In the genomic region with DNA sequence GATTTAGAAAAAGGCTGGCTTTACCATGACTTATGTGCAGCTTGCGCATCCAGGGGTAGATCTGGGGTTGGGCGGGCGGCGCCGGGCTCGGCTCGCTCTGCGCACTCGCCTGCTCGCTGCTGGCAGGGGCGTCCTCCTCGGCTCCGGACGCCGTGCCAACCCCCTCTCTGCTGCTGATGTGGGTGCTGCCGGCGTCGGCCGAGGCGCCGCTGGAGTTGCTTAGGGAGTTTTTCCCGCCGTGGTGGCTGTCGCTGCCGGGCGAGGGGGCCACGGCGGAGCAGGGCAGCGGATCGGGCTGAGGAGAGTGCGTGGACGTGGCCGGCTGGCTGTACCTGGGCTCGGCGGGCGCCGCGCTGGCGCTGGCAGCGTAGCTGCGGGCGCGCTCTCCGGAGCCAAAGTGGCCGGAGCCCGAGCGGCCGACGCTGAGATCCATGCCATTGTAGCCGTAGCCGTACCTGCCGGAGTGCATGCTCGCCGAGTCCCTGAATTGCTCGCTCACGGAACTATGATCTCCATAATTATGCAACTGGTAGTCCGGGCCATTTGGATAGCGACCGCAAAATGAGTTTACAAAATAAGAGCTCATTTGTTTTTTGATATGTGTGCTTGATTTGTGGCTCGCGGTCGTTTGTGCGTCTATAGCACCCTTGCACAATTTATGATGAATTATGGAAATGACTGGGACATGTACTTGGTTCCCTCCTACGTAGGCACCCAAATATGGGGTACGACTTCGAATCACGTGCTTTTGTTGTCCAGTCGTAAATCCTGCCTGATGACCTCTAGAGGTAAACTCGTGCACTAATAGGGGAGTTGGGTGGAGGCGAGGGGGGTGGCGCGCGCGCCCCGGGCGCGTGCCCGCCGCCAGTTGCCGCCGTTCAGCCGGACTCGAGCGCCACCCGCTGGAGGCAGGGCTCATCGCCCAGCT, we compare ENCODE assay signal across 8 cellular contexts. TPM values are rescaled to one million over a fixed set of nuclear protein-coding genes. Genes with fewer than 3 reads are reported as not detected.
DNase-seq lines count a peak whose midpoint lies in the region; ATAC-seq and FAIRE-seq lines count a peak whose summit lies in the region.

A gene (minus strand): TSS at position 660 of the 928 bp plus-strand sequence. CDS start 74 bp downstream, at position 586.

- no peak for ATAC-seq in GM19328 (IDR thresholded peaks at IDR 0.05; ENCODE audit: unreplicated experiment)

- H2AK5ac ChIP-seq in mesendoderm (ENCODE audit: low read length) = no peak within 1 kb of the TSS

- no peak within 1 kb of the TSS for H3K18ac ChIP-seq in mesendoderm (ENCODE audit: low read length)

- peak; percentile 96 for DNase-seq in ELR (ENCODE audit: low read depth)
- peak; percentile 85 for DNase-seq in NCI-H2196 treated with DMSO at 0.1 percent for 48 hours (lab: John Stamatoyannopoulos, UW; ENCODE audit: unreplicated experiment)
- DNase-seq in dermis microvascular lymphatic vessel endothelial cell (ENCODE audit: low read depth in 2 of 2) = peak; percentile 80 to 87
- DNase-seq in mesendoderm = peak; percentile 92
- DNase-seq in urothelium cell line (ENCODE audit: low spot score) = peak; percentile 94
- DNase-seq in hippocampal formation (lab: John Stamatoyannopoulos, UW) = no peak
- no peak for DNase-seq in SKM-1 (lab: John Stamatoyannopoulos, UW; ENCODE audit: unreplicated experiment)

- no peak within 1 kb of the TSS for H2BK15ac ChIP-seq in mesendoderm (replicated peaks; ENCODE audit: low read depth)

- no peaks in the 10 kb centered on the region for H3K79me1 ChIP-seq in mesendoderm (ENCODE audit: low read length)

- H3K27me3 ChIP-seq in mesendoderm (ENCODE audit: insufficient read depth, low read length, poor library complexity) = peaks cover 89% of the 10 kb centered on the region

- no peak within 1 kb of the TSS for H3K4ac ChIP-seq in mesendoderm (ENCODE audit: low read depth, low read length)

- FAIRE-seq in urothelium cell line (lab: Jason Lieb, UNC) = peak; percentile 87

- H4K8ac ChIP-seq in mesendoderm (ENCODE audit: low read depth, low read length) = no peak within 1 kb of the TSS

- H3K27ac ChIP-seq in mesendoderm (ENCODE audit: low read depth, low read length) = no peak within 1 kb of the TSS

- H3K4me3 ChIP-seq in mesendoderm (ENCODE audit: low read length) = peak within 1 kb of the TSS; percentile 40

- H3K9ac ChIP-seq in mesendoderm (ENCODE audit: low read length) = peak within 1 kb of the TSS; percentile 47

- no peaks in the 10 kb centered on the region for H3K4me1 ChIP-seq in mesendoderm (ENCODE audit: control insufficient read depth, low read depth, low read length)

- no peak within 1 kb of the TSS for H3K23ac ChIP-seq in mesendoderm (ENCODE audit: low read length)

- H2BK120ac ChIP-seq in mesendoderm (ENCODE audit: low read depth, low read length) = no peak within 1 kb of the TSS

- WGBS in mesendoderm (ENCODE audit: extremely low coverage, insufficient coverage, low lambda C conversion rate) = no CpG with 5 or more reads among the region's 86 CpGs

- no peaks in the 10 kb centered on the region for H3K36me3 ChIP-seq in mesendoderm (ENCODE audit: control insufficient read depth, insufficient read depth, low read length)

- H3K56ac ChIP-seq in mesendoderm (ENCODE audit: low read length) = peak within 1 kb of the TSS; percentile 60

- peak within 1 kb of the TSS; percentile 97 for H3K4me2 ChIP-seq in mesendoderm (ENCODE audit: low read length)

- no peaks in the 10 kb centered on the region for H3K79me2 ChIP-seq in mesendoderm (ENCODE audit: control insufficient read depth, insufficient read depth, low read length)

- no peak within 1 kb of the TSS for H4K5ac ChIP-seq in mesendoderm (ENCODE audit: low read length)

- H2BK5ac ChIP-seq in mesendoderm (ENCODE audit: low read length) = no peak within 1 kb of the TSS

RNA-seq across cellular contexts. Expression of the gene that starts here (rescaled TPM):
- total RNA-seq in dermis microvascular lymphatic vessel endothelial cell = 4.1 and 5.3 TPM in 2 replicates
- not detected for polyA plus RNA-seq in mesendoderm (2013, experiment 1 of 2)
- polyA plus RNA-seq in mesendoderm (2013, experiment 2 of 2) = not detected

Comparison
In these comparisons a context has a peak if more than half of its experiments do, and no peak if none do; other contexts are left out.
1. DNase-seq: peak in ELR (single experiment), NCI-H2196 treated with DMSO at 0.1 percent for 48 hours (single experiment), dermis microvascular lymphatic vessel endothelial cell (2 of 2), mesendoderm (single experiment) and urothelium cell line (single experiment); none in hippocampal formation (0 of 2) and SKM-1 (single experiment).